ENCODE assay signal across 13 cellular contexts in genomic region chr16:24309222-24309905, GRCh38. TPM values are rescaled to one million over a fixed set of nuclear protein-coding genes. Genes with fewer than 3 reads are reported as not detected.
A peak's percentile ranks its signal among the peaks of the same experiment; 100 is the strongest.
DNase-seq lines count a peak whose midpoint lies in the region; ATAC-seq, FAIRE-seq and TF ChIP-seq lines count a peak whose summit lies in the region.
"Had no signal": no experiment of that assay in that cellular context is flagged by ENCODE, and none has a peak within 500 bp of the region (broad histone marks: within the 10 kb centered on the region; RNA-seq: fewer than 3 reads in every experiment).

No MANE protein-coding gene starts in this region.

- TF ChIP-seq CTCF in PC-9 (conservative IDR thresholded peaks at IDR 0.05): no peak
- no peak for TF ChIP-seq CTCF in endothelial cell of umbilical vein (IDR thresholded peaks at IDR 0.05; ENCODE audit: extremely low read depth in 1 of 2, insufficient read depth in 1 of 2, low read depth in 1 of 2, low read length in 2 of 2)
- TF ChIP-seq CTCF in CD8-positive, alpha-beta T cell (IDR thresholded peaks at IDR 0.05): no peak

- H3K27me3 ChIP-seq in PC-9 (ENCODE audit: insufficient read depth, low read depth): peaks cover 47% of the 10 kb centered on the region
- H3K27me3 ChIP-seq in endothelial cell of umbilical vein (ENCODE audit: control insufficient read depth in 2 of 2, insufficient read depth in 2 of 2, low read length in 2 of 2): no peaks in the 10 kb centered on the region
- H3K27me3 ChIP-seq in CD8-positive, alpha-beta T cell (ENCODE audit: insufficient read depth, low read length): no peaks in the 10 kb centered on the region

- DNase-seq in activated CD8-positive, alpha-beta memory T cell treated with anti-CD3 and anti-CD28 coated beads, Interleukin-2, amount 10 ng/mL, durations not matched to agents 7 days and 5 days: peak; percentile 44
- DNase-seq in activated CD8-positive, alpha-beta memory T cell treated with anti-CD3 and anti-CD28 coated beads for 24 hours: no peak
- DNase-seq in PC-9 (peak; percentile 36 to 55), endothelial cell of umbilical vein (ENCODE audit: low read depth, low spot score) (peak; percentile 78), HPDE6-E6E7 (ENCODE audit: extremely low spot score) (no peak)
- DNase-seq in stimulated activated CD4-positive, alpha-beta T cell treated with anti-CD3 and anti-CD28 coated beads, TNF-alpha, amount 100 ng/mL, for 24 hours (ENCODE audit: low read depth in 3 of 3): peak in 2 of 3 experiments; percentile 7 to 45
- DNase-seq in activated T-helper 1 cell treated with anti-CD3 and anti-CD28 coated beads, Interleukin-12 subunit alpha, Interleukin-12 subunit beta, Interleukin-2, Interleukin-4 antibody, amounts not matched to agents 30 ng/mL and 10 ng/mL and 1 ng/mL, durations not matched to agents 14 hours and 24 hours and 36 hours (ENCODE audit: low spot score): no peak
- DNase-seq in CD8-positive, alpha-beta T cell: no peak
- DNase-seq: effector memory CD8-positive, alpha-beta T cell; psoas muscle had no signal

- BruUV-seq in PC-9 (replicated peaks; lab: Mats Ljungman, UMichigan) (no TSS peak), endothelial cell of umbilical vein (replicated peaks; lab: Mats Ljungman, UMichigan) (no TSS peak)

- H3K79me2 ChIP-seq in PC-9 (ENCODE audit: low read depth) (no peaks in the 10 kb centered on the region), endothelial cell of umbilical vein (ENCODE audit: control insufficient read depth, insufficient read depth, low read length) (no peaks in the 10 kb centered on the region)

- H3K27me3 Mint-ChIP-seq in activated CD8-positive, alpha-beta memory T cell treated with anti-CD3 and anti-CD28 coated beads, Interleukin-2, amount 10 ng/mL, durations not matched to agents 7 days and 5 days: peaks cover 10% of the 10 kb centered on the region
- no peaks in the 10 kb centered on the region for H3K27me3 Mint-ChIP-seq in activated T-helper 1 cell treated with anti-CD3 and anti-CD28 coated beads, Interleukin-12 subunit alpha, Interleukin-12 subunit beta, Interleukin-2, Interleukin-4 antibody, amounts not matched to agents 30 ng/mL and 10 ng/mL and 1 ng/mL, durations not matched to agents 14 hours and 24 hours and 36 hours (ENCODE audit: insufficient read depth)
- peaks cover 19% of the 10 kb centered on the region for H3K27me3 Mint-ChIP-seq in CD8-positive, alpha-beta T cell (ENCODE audit: low read depth)

- H3F3A ChIP-seq in PC-9 (ENCODE audit: insufficient read depth, low read depth): no peaks in the 10 kb centered on the region

- H3K4me1 ChIP-seq in PC-9 (replicated peaks; ENCODE audit: insufficient read depth): no peaks in the 10 kb centered on the region
- H3K4me1 ChIP-seq in endothelial cell of umbilical vein (ENCODE audit: control insufficient read depth, extremely low read depth, insufficient read depth, low read length): no peaks in the 10 kb centered on the region
- H3K4me1 ChIP-seq in CD8-positive, alpha-beta T cell (ENCODE audit: insufficient read depth, low read length): no peaks in the 10 kb centered on the region
- H3K4me1 ChIP-seq: psoas muscle had no signal

- H3K9ac ChIP-seq in endothelial cell of umbilical vein (replicated peaks; ENCODE audit: extremely low read depth, insufficient read depth, low read length): no peak overlapping the region

- H3K4me3 ChIP-seq in PC-9 (no peak overlapping the region), endothelial cell of umbilical vein (replicated peaks in 1 of 3; ENCODE audit: insufficient read depth in 1 of 3, low read depth in 1 of 3, low read length in 3 of 3) (no peak overlapping the region)
- no peak overlapping the region for H3K4me3 ChIP-seq in CD8-positive, alpha-beta T cell (ENCODE audit: low read depth, low read length)
- H3K4me3 ChIP-seq: psoas muscle had no signal

- H3K9me3 ChIP-seq in PC-9 (ENCODE audit: insufficient read depth, low read depth): no peaks in the 10 kb centered on the region
- no peaks in the 10 kb centered on the region for H3K9me3 ChIP-seq in endothelial cell of umbilical vein (replicated peaks; ENCODE audit: control insufficient read depth, insufficient read depth, low read length)
- no peaks in the 10 kb centered on the region for H3K9me3 ChIP-seq in CD8-positive, alpha-beta T cell (ENCODE audit: low read length)
- H3K9me3 ChIP-seq: psoas muscle had no signal

- no peak overlapping the region for H3K27ac Mint-ChIP-seq in activated CD8-positive, alpha-beta memory T cell treated with anti-CD3 and anti-CD28 coated beads, Interleukin-2, amount 10 ng/mL, durations not matched to agents 7 days and 5 days
- H3K27ac Mint-ChIP-seq in activated T-helper 1 cell treated with anti-CD3 and anti-CD28 coated beads, Interleukin-12 subunit alpha, Interleukin-12 subunit beta, Interleukin-2, Interleukin-4 antibody, amounts not matched to agents 30 ng/mL and 10 ng/mL and 1 ng/mL, durations not matched to agents 14 hours and 24 hours and 36 hours: no peak overlapping the region
- no peak overlapping the region for H3K27ac Mint-ChIP-seq in CD8-positive, alpha-beta T cell
- H3K27ac Mint-ChIP-seq: effector memory CD8-positive, alpha-beta T cell; stimulated activated naive CD8-positive, alpha-beta T cell treated with anti-CD3 and anti-CD28 coated beads, Interleukin-15, amount 100 ng/mL, for 72 hours had no signal

- CTCF ChIA-PET in activated CD8-positive, alpha-beta memory T cell treated with anti-CD3 and anti-CD28 coated beads, Interleukin-2, amount 10 ng/mL, durations not matched to agents 7 days and 5 days (lab: Charles Lee): no interaction called here
- CTCF ChIA-PET in PC-9 (lab: Charles Lee): no interaction called here
- CTCF ChIA-PET in endothelial cell of umbilical vein (lab: Charles Lee): no interaction called here
- CTCF ChIA-PET in CD8-positive, alpha-beta T cell (lab: Charles Lee): no interaction called here

- intact Hi-C loops in PC-9 (cut with micrococcal nuclease; ENCODE audit: unreplicated experiment) (no loop called here), endothelial cell of umbilical vein (cut with micrococcal nuclease) (no loop called here)
- intact Hi-C loops in activated T-helper 1 cell treated with anti-CD3 and anti-CD28 coated beads, Interleukin-12 subunit alpha, Interleukin-12 subunit beta, Interleukin-2, Interleukin-4 antibody, amounts not matched to agents 30 ng/mL and 10 ng/mL and 1 ng/mL, durations not matched to agents 14 hours and 24 hours and 36 hours (cut with micrococcal nuclease): no loop called here
- intact Hi-C loops in CD8-positive, alpha-beta T cell (cut with DNase I, micrococcal nuclease): no loop called here

- no peak for TF ChIP-seq POLR2A in endothelial cell of umbilical vein (IDR thresholded peaks at IDR 0.05; ENCODE audit: low read depth, low read length)

- H3K4me3 Mint-ChIP-seq in activated CD8-positive, alpha-beta memory T cell treated with anti-CD3 and anti-CD28 coated beads, Interleukin-2, amount 10 ng/mL, durations not matched to agents 7 days and 5 days: no peak overlapping the region
- no peak overlapping the region for H3K4me3 Mint-ChIP-seq in activated T-helper 1 cell treated with anti-CD3 and anti-CD28 coated beads, Interleukin-12 subunit alpha, Interleukin-12 subunit beta, Interleukin-2, Interleukin-4 antibody, amounts not matched to agents 30 ng/mL and 10 ng/mL and 1 ng/mL, durations not matched to agents 14 hours and 24 hours and 36 hours
- H3K4me3 Mint-ChIP-seq in CD8-positive, alpha-beta T cell: no peak overlapping the region
- H3K4me3 Mint-ChIP-seq: effector memory CD8-positive, alpha-beta T cell; stimulated activated naive CD8-positive, alpha-beta T cell treated with anti-CD3 and anti-CD28 coated beads, Interleukin-15, amount 100 ng/mL, for 72 hours had no signal

- no peak overlapping the region for H2AFZ ChIP-seq in PC-9
- H2AFZ ChIP-seq in endothelial cell of umbilical vein (ENCODE audit: low read depth, low read length): no peak overlapping the region

- no peak overlapping the region for H3K27ac ChIP-seq in PC-9
- no peak overlapping the region for H3K27ac ChIP-seq in endothelial cell of umbilical vein (ENCODE audit: insufficient read depth, low read depth, low read length)
- H3K27ac ChIP-seq in CD8-positive, alpha-beta T cell (ENCODE audit: low read depth, low read length): no peak overlapping the region
- H3K27ac ChIP-seq: psoas muscle had no signal

- no peaks in the 10 kb centered on the region for H3K4me1 Mint-ChIP-seq in activated CD8-positive, alpha-beta memory T cell treated with anti-CD3 and anti-CD28 coated beads, Interleukin-2, amount 10 ng/mL, durations not matched to agents 7 days and 5 days
- H3K4me1 Mint-ChIP-seq in activated T-helper 1 cell treated with anti-CD3 and anti-CD28 coated beads, Interleukin-12 subunit alpha, Interleukin-12 subunit beta, Interleukin-2, Interleukin-4 antibody, amounts not matched to agents 30 ng/mL and 10 ng/mL and 1 ng/mL, durations not matched to agents 14 hours and 24 hours and 36 hours (ENCODE audit: low read depth): no peaks in the 10 kb centered on the region
- no peaks in the 10 kb centered on the region for H3K4me1 Mint-ChIP-seq in CD8-positive, alpha-beta T cell (ENCODE audit: low read depth)
- H3K4me1 Mint-ChIP-seq: stimulated activated naive CD8-positive, alpha-beta T cell treated with anti-CD3 and anti-CD28 coated beads, Interleukin-15, amount 100 ng/mL, for 72 hours had no signal

- POLR2A ChIA-PET in PC-9 (lab: Charles Lee; ENCODE audit: unreplicated experiment): no interaction called here
- POLR2A ChIA-PET in endothelial cell of umbilical vein (lab: Charles Lee): no interaction called here
- POLR2A ChIA-PET in CD8-positive, alpha-beta T cell (lab: Charles Lee): no interaction called here

- H3K4me2 ChIP-seq in PC-9 (no peak overlapping the region), endothelial cell of umbilical vein (ENCODE audit: insufficient read depth, low read length) (no peak overlapping the region)

- H3K9me3 Mint-ChIP-seq in activated CD8-positive, alpha-beta memory T cell treated with anti-CD3 and anti-CD28 coated beads, Interleukin-2, amount 10 ng/mL, durations not matched to agents 7 days and 5 days (ENCODE audit: low read depth): no peaks in the 10 kb centered on the region
- no peaks in the 10 kb centered on the region for H3K9me3 Mint-ChIP-seq in activated T-helper 1 cell treated with anti-CD3 and anti-CD28 coated beads, Interleukin-12 subunit alpha, Interleukin-12 subunit beta, Interleukin-2, Interleukin-4 antibody, amounts not matched to agents 30 ng/mL and 10 ng/mL and 1 ng/mL, durations not matched to agents 14 hours and 24 hours and 36 hours
- H3K9me3 Mint-ChIP-seq in CD8-positive, alpha-beta T cell: no peaks in the 10 kb centered on the region
- H3K9me3 Mint-ChIP-seq: effector memory CD8-positive, alpha-beta T cell; stimulated activated naive CD8-positive, alpha-beta T cell treated with anti-CD3 and anti-CD28 coated beads, Interleukin-15, amount 100 ng/mL, for 72 hours had no signal

- no peaks in the 10 kb centered on the region for H3K36me3 ChIP-seq in PC-9 (ENCODE audit: low read depth)
- H3K36me3 ChIP-seq in endothelial cell of umbilical vein (ENCODE audit: control insufficient read depth in 2 of 2, extremely low read depth in 1 of 2, insufficient read depth in 2 of 2, low read length in 2 of 2): no peaks in the 10 kb centered on the region
- no peaks in the 10 kb centered on the region for H3K36me3 ChIP-seq in CD8-positive, alpha-beta T cell (ENCODE audit: insufficient read depth, low read length)

- H3K36me3 Mint-ChIP-seq in activated CD8-positive, alpha-beta memory T cell treated with anti-CD3 and anti-CD28 coated beads, Interleukin-2, amount 10 ng/mL, durations not matched to agents 7 days and 5 days: no peaks in the 10 kb centered on the region
- no peaks in the 10 kb centered on the region for H3K36me3 Mint-ChIP-seq in activated T-helper 1 cell treated with anti-CD3 and anti-CD28 coated beads, Interleukin-12 subunit alpha, Interleukin-12 subunit beta, Interleukin-2, Interleukin-4 antibody, amounts not matched to agents 30 ng/mL and 10 ng/mL and 1 ng/mL, durations not matched to agents 14 hours and 24 hours and 36 hours (ENCODE audit: low read depth)
- no peaks in the 10 kb centered on the region for H3K36me3 Mint-ChIP-seq in CD8-positive, alpha-beta T cell

- peak; percentile 37 for FAIRE-seq in endothelial cell of umbilical vein (lab: Jason Lieb, UNC)

- H4K20me1 ChIP-seq in PC-9 (ENCODE audit: insufficient read depth) (no peaks in the 10 kb centered on the region), endothelial cell of umbilical vein (replicated peaks; ENCODE audit: control insufficient read depth, extremely low read depth, insufficient read depth, low read length) (no peaks in the 10 kb centered on the region)

- dilution Hi-C loops in endothelial cell of umbilical vein (cut with MboI; ENCODE audit: extremely low pct_ligation_motif_present, low sequenced_read_pairs): no loop called here

- no peaks in the 10 kb centered on the region for H3K9me2 ChIP-seq in PC-9 (ENCODE audit: insufficient read depth)

- no peaks in the 10 kb centered on the region for H3K9me1 ChIP-seq in endothelial cell of umbilical vein (replicated peaks; ENCODE audit: control insufficient read depth, extremely low read depth, insufficient read depth, low read length)

- ATAC-seq in activated CD8-positive, alpha-beta memory T cell treated with anti-CD3 and anti-CD28 coated beads, Interleukin-2, amount 10 ng/mL, durations not matched to agents 7 days and 5 days: no peak
- ATAC-seq in CD8-positive, alpha-beta T cell: no peak
- ATAC-seq: effector memory CD8-positive, alpha-beta T cell; psoas muscle; stimulated activated naive CD8-positive, alpha-beta T cell treated with anti-CD3 and anti-CD28 coated beads, Interleukin-15, amount 100 ng/mL, for 72 hours had no signal

RNA-seq across cellular contexts. Expression of gene CACNG3, which starts 53.2 kb away (rescaled TPM):
- total RNA-seq in activated CD8-positive, alpha-beta memory T cell treated with anti-CD3 and anti-CD28 coated beads, Interleukin-2, amount 10 ng/mL, durations not matched to agents 7 days and 5 days: not detected
- total RNA-seq in PC-9 (2021): not detected in 2 replicates
- total RNA-seq in endothelial cell of umbilical vein: not detected in 2 replicates
- polyA plus RNA-seq in endothelial cell of umbilical vein: not detected in 2 replicates
- not detected in 2 replicates for polyA plus RNA-seq in endothelial cell of umbilical vein (2011; cell fraction: cytosol; rRNA removed)
- not detected in 2 replicates for polyA plus RNA-seq in endothelial cell of umbilical vein (2011; cell fraction: nucleus; rRNA removed)
- polyA plus RNA-seq in endothelial cell of umbilical vein (2012): not detected in 2 replicates
- not detected in 2 replicates for polyA minus RNA-seq in endothelial cell of umbilical vein
- polyA minus RNA-seq in endothelial cell of umbilical vein (2011; cell fraction: cytosol; rRNA and poly(A)+ RNA removed): not detected
- not detected in 2 replicates for polyA minus RNA-seq in endothelial cell of umbilical vein (2011; cell fraction: nucleus; rRNA and poly(A)+ RNA removed)
- not detected in 2 replicates for total RNA-seq in activated T-helper 1 cell treated with anti-CD3 and anti-CD28 coated beads, Interleukin-12 subunit alpha, Interleukin-12 subunit beta, Interleukin-2, Interleukin-4 antibody, amounts not matched to agents 30 ng/mL and 10 ng/mL and 1 ng/mL, durations not matched to agents 14 hours and 24 hours and 36 hours
- total RNA-seq in CD8-positive, alpha-beta T cell: not detected
- total RNA-seq: kidney epithelial cell, psoas muscle had no signal
- polyA plus RNA-seq: BJ had no signal

Comparison
In these comparisons a context has a peak if more than half of its experiments do, and no peak if none do; other contexts are left out.
1. DNase-seq: peak in activated CD8-positive, alpha-beta memory T cell treated with anti-CD3 and anti-CD28 coated beads, Interleukin-2, amount 10 ng/mL, durations not matched to agents 7 days and 5 days (single experiment), PC-9 (2 of 2), endothelial cell of umbilical vein (single experiment) and stimulated activated CD4-positive, alpha-beta T cell treated with anti-CD3 and anti-CD28 coated beads, TNF-alpha, amount 100 ng/mL, for 24 hours (2 of 3); none in activated CD8-positive, alpha-beta memory T cell treated with anti-CD3 and anti-CD28 coated beads for 24 hours (single experiment), activated T-helper 1 cell treated with anti-CD3 and anti-CD28 coated beads, Interleukin-12 subunit alpha, Interleukin-12 subunit beta, Interleukin-2, Interleukin-4 antibody, amounts not matched to agents 30 ng/mL and 10 ng/mL and 1 ng/mL, durations not matched to agents 14 hours and 24 hours and 36 hours (single experiment), HPDE6-E6E7 (single experiment) and CD8-positive, alpha-beta T cell (0 of 7).